ENCODE assay signal across 13 cellular contexts in genomic region chr11:80846979-80847378, GRCh38.
DNase-seq lines count a peak whose midpoint lies in the region; ATAC-seq and FAIRE-seq lines count a peak whose summit lies in the region.
"Had no signal": no experiment of that assay in that cellular context is flagged by ENCODE, and none has a peak within 500 bp of the region (broad histone marks: within the 10 kb centered on the region; RNA-seq: fewer than 3 reads in every experiment).

No MANE protein-coding gene starts in this region.

- no peaks in the 10 kb centered on the region for H3K36me3 ChIP-seq in small intestine (ENCODE audit: control insufficient read depth in 2 of 2, insufficient read depth in 2 of 2, low read length in 2 of 2)

- no peaks in the 10 kb centered on the region for H3K27me3 ChIP-seq in small intestine (ENCODE audit: control insufficient read depth in 2 of 2, insufficient read depth in 2 of 2, low read length in 2 of 2)

- H3K36me3 Mint-ChIP-seq in stimulated activated naive B cell treated with anti-CD40 and anti-IgM and Interleukin-4, amounts not matched to agents 10 μg/mL and 1 μg/mL and 100 μg/mL, for 72 hours, result no peaks in the 10 kb centered on the region
- H3K36me3 Mint-ChIP-seq: activated naive CD4-positive, alpha-beta T cell treated with anti-CD3 and anti-CD28 coated beads, Interleukin-2, amount 50 U/mL, for 24 hours; WTC11 had no signal

- no peak for FAIRE-seq in small intestine (lab: Jason Lieb, UNC)
- FAIRE-seq: G401.6 had no signal

- H3K9me3 Mint-ChIP-seq in stimulated activated naive B cell treated with anti-CD40 and anti-IgM and Interleukin-4, amounts not matched to agents 10 μg/mL and 1 μg/mL and 100 μg/mL, for 72 hours, result peaks cover 0 to 4% of the 10 kb centered on the region in 2 donors
- H3K9me3 Mint-ChIP-seq: neural crest cell, WTC11 had no signal

- no peaks in the 10 kb centered on the region for H3K9me3 ChIP-seq in small intestine (ENCODE audit: control insufficient read depth, low read depth)

- H3K4me3 ChIP-seq in small intestine (ENCODE audit: low read depth in 1 of 2, low read length in 2 of 2), result no peak overlapping the region

- 64 to 87% (median 79%) methylated on average over 3 of the region's 3 CpGs for WGBS in small intestine, 3 donors

- H3K4me1 ChIP-seq in small intestine (ENCODE audit: control insufficient read depth in 2 of 2, insufficient read depth in 1 of 2, low read depth in 1 of 2, low read length in 1 of 2), result no peaks in the 10 kb centered on the region

- ATAC-seq in GM19035 (IDR thresholded peaks at IDR 0.05; ENCODE audit: unreplicated experiment) (peak; percentile 94), GM21737 (IDR thresholded peaks at IDR 0.05; ENCODE audit: unreplicated experiment) (peak; percentile 96), HG03342 (IDR thresholded peaks at IDR 0.05; ENCODE audit: unreplicated experiment) (peak; percentile 96)
- ATAC-seq in stimulated activated naive B cell treated with anti-CD40 and anti-IgM and Interleukin-4, amounts not matched to agents 10 μg/mL and 1 μg/mL and 100 μg/mL, for 72 hours (replicated peaks), result peak; percentile 56 to 71
- ATAC-seq: WTC11 had no signal

- no peak overlapping the region for H3K4me3 Mint-ChIP-seq in stimulated activated naive B cell treated with anti-CD40 and anti-IgM and Interleukin-4, amounts not matched to agents 10 μg/mL and 1 μg/mL and 100 μg/mL, for 72 hours
- H3K4me3 Mint-ChIP-seq: activated naive CD4-positive, alpha-beta T cell treated with anti-CD3 and anti-CD28 coated beads, Interleukin-2, amount 50 U/mL, for 24 hours; neural crest cell; WTC11 had no signal

- H3K4me1 Mint-ChIP-seq in stimulated activated naive B cell treated with anti-CD40 and anti-IgM and Interleukin-4, amounts not matched to agents 10 μg/mL and 1 μg/mL and 100 μg/mL, for 72 hours, result no peaks in the 10 kb centered on the region
- H3K4me1 Mint-ChIP-seq: activated naive CD4-positive, alpha-beta T cell treated with anti-CD3 and anti-CD28 coated beads, Interleukin-2, amount 50 U/mL, for 24 hours; neural crest cell; WTC11 had no signal

- H3K27ac ChIP-seq in small intestine (ENCODE audit: low read depth in 1 of 2, low read length in 1 of 2), result no peak overlapping the region

- DNase-seq in stimulated activated naive B cell treated with anti-CD40 and anti-IgM and Interleukin-4, amounts not matched to agents 10 μg/mL and 1 μg/mL and 100 μg/mL, for 72 hours, result no peak
- DNase-seq in small intestine (no peak), SIG-M5 treated with dmso at 0.1 percent for 504 hours (lab: John Stamatoyannopoulos, UW; ENCODE audit: unreplicated experiment) (no peak)
- no peak for DNase-seq in activated CD4-positive, alpha-beta T cell treated with anti-CD3 and anti-CD28 coated beads for 4 hours
- DNase-seq: effector CD4-positive, alpha-beta T cell; NCI-H2029 had no signal

- no peaks in the 10 kb centered on the region for H3K27me3 Mint-ChIP-seq in stimulated activated naive B cell treated with anti-CD40 and anti-IgM and Interleukin-4, amounts not matched to agents 10 μg/mL and 1 μg/mL and 100 μg/mL, for 72 hours
- H3K27me3 Mint-ChIP-seq: activated naive CD4-positive, alpha-beta T cell treated with anti-CD3 and anti-CD28 coated beads, Interleukin-2, amount 50 U/mL, for 24 hours had no signal

- H3K27ac Mint-ChIP-seq in stimulated activated naive B cell treated with anti-CD40 and anti-IgM and Interleukin-4, amounts not matched to agents 10 μg/mL and 1 μg/mL and 100 μg/mL, for 72 hours, result no peak overlapping the region
- H3K27ac Mint-ChIP-seq: activated naive CD4-positive, alpha-beta T cell treated with anti-CD3 and anti-CD28 coated beads, Interleukin-2, amount 50 U/mL, for 24 hours; WTC11 had no signal
